In genomic region chr22:20373195-20373706, GRCh38 we compare ENCODE assay signal across 1 cellular context.
A peak's percentile ranks its signal among the peaks of the same experiment; 100 is the strongest.
TF ChIP-seq lines count a peak whose summit lies in the region.
"Not testable (repeated sequence)": the region's sequence is repeated elsewhere in the genome, so short reads cannot be mapped to it uniquely, and the experiment has no call there.

No MANE protein-coding gene starts in this region.

TF ChIP-seq in K562, 482 proteins besides CTCF, POLR2A, EP300 and RAD21 (continued from another document):
- TF ChIP-seq ZNF740 (CRISPR knock-in tag; IDR thresholded peaks at IDR 0.05) (0 out of 2 replicates have a peak, but pooled peaks have one; percentile 34), ZBTB40 (CRISPR knock-in tag; IDR thresholded peaks at IDR 0.05) (0 out of 2 replicates have a peak, but pooled peaks have one; percentile 30), PKNOX1 (IDR thresholded peaks at IDR 0.05) (0 out of 2 replicates have a peak, but pooled peaks have one; percentile 18), FOXJ3 (CRISPR knock-in tag; IDR thresholded peaks at IDR 0.05) (0 out of 2 replicates have a peak, but pooled peaks have one; percentile 11)
- not testable (repeated sequence) for TF ChIP-seq ZNF740 (tag; IDR thresholded peaks at IDR 0.05); ZBTB40 (IDR thresholded peaks at IDR 0.05)
TF ChIP-seq in K562: peak in this region for 7; not testable (repeated sequence) for 475.
